ENCODE assay signal across 1 cellular context in the genomic region with DNA sequence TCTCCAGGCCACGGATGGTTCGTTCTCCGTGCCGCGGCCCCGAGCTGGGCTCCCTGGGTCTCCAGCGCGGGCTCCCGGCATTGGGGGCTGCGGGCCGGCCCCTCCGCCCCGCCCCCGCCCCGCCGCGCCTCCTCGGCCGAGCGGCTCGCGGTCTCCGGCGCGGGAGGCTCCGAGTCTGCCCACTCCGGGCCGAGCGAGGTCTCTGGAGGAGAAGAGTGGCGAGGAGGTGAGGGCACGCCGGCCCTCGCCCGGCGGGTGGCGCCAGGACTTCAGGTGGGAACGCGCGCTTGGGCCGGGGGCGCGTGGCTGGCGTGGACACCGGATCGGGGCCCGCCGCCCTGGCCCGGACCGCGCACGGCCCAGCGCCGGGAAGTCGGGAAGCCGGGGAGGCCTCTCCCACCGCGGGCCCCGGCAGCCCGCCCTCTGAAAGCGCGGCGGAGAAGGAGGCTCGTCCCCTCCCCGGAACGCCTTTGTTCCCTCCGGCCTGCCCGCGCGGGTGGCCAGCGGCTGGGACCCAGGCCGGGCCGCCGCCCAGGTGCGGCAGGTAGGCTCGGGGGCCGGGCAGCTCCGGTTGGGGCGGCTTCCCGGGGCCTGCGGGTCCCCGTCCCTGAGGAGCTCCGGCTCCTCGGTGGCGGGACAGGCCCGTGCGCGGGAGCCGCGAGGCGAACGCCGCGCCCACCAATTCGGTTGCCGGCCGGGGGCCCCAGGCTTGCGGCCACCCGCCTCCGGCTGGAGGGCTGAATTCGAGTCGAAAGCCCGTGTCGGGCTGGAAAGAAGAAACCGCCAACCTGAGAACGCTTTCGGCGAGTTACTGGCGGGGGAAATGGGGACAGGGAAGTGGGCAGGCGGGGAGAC.
TF ChIP-seq lines count a peak whose summit lies in the region.

No MANE protein-coding gene starts in this region.

TF ChIP-seq in WTC11, 78 proteins besides CTCF, POLR2A, EP300 and RAD21 (continued from another document):
- TF ChIP-seq, protein P1, sequence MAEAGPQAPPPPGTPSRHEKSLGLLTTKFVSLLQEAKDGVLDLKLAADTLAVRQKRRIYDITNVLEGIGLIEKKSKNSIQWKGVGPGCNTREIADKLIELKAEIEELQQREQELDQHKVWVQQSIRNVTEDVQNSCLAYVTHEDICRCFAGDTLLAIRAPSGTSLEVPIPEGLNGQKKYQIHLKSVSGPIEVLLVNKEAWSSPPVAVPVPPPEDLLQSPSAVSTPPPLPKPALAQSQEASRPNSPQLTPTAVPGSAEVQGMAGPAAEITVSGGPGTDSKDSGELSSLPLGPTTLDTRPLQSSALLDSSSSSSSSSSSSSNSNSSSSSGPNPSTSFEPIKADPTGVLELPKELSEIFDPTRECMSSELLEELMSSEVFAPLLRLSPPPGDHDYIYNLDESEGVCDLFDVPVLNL (CRISPR knock-in tag; IDR thresholded peaks at IDR 0.05; ENCODE audit: borderline replicate concordance, low read depth): peak; percentile 45; the same call in 1 of the 2 replicates
- TF ChIP-seq FOXP1 (CRISPR knock-in tag; IDR thresholded peaks at IDR 0.05; ENCODE audit: borderline replicate concordance) (0 out of 2 replicates have a peak, but pooled peaks have one; percentile 41), GABPB1 (CRISPR knock-in tag; IDR thresholded peaks at IDR 0.05) (no peak), SOX15 (CRISPR knock-in tag; IDR thresholded peaks at IDR 0.05) (no peak)
- TF ChIP-seq, protein P2, sequence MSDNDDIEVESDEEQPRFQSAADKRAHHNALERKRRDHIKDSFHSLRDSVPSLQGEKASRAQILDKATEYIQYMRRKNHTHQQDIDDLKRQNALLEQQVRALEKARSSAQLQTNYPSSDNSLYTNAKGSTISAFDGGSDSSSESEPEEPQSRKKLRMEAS (CRISPR knock-in tag; IDR thresholded peaks at IDR 0.05): no peak
TF ChIP-seq in WTC11: peak in this region for 6.
